ENCODE assay signal across 19 cellular contexts in the genomic region with DNA sequence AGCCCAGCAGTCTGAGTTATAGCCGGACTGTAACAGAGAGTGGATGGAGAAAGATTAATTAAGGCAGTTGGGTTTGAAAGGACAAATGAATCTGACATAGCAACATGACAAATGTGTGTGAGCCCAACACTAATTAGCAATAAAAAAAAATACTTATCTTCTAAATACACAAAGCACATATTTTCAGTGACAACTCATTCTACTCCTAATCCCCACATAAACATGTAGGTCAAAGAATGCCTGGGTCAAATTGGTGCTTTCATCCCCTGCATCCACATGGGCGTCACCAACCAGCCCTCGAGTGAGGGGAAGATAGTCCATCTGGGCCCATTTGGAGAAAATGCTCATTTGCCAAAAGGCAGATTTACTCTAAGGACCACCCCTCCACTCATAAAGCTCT.
DNase-seq lines count a peak whose midpoint lies in the region; ATAC-seq and TF ChIP-seq lines count a peak whose summit lies in the region.
"Had no signal": no experiment of that assay in that cellular context is flagged by ENCODE, and none has a peak within 500 bp of the region (broad histone marks: within the 10 kb centered on the region; RNA-seq: fewer than 3 reads in every experiment).

No MANE protein-coding gene starts in this region.

- H3K4me1 Mint-ChIP-seq in activated T-helper 1 cell treated with anti-CD3 and anti-CD28 coated beads, Interleukin-12 subunit alpha, Interleukin-12 subunit beta, Interleukin-2, Interleukin-4 antibody, amounts not matched to agents 30 ng/mL and 10 ng/mL and 1 ng/mL, durations not matched to agents 14 hours and 24 hours and 36 hours (ENCODE audit: low read depth) = peaks cover 10% of the 10 kb centered on the region
- H3K4me1 Mint-ChIP-seq: immature natural killer cell, neural crest cell had no signal

- no peak overlapping the region for H3K4me3 Mint-ChIP-seq in activated T-helper 1 cell treated with anti-CD3 and anti-CD28 coated beads, Interleukin-12 subunit alpha, Interleukin-12 subunit beta, Interleukin-2, Interleukin-4 antibody, amounts not matched to agents 30 ng/mL and 10 ng/mL and 1 ng/mL, durations not matched to agents 14 hours and 24 hours and 36 hours
- H3K4me3 Mint-ChIP-seq: CD4-positive, alpha-beta memory T cell; H9; immature natural killer cell; neural crest cell had no signal

- H3K27me3 Mint-ChIP-seq in activated T-helper 1 cell treated with anti-CD3 and anti-CD28 coated beads, Interleukin-12 subunit alpha, Interleukin-12 subunit beta, Interleukin-2, Interleukin-4 antibody, amounts not matched to agents 30 ng/mL and 10 ng/mL and 1 ng/mL, durations not matched to agents 14 hours and 24 hours and 36 hours (ENCODE audit: insufficient read depth) = peaks cover 1% of the 10 kb centered on the region
- H3K27me3 Mint-ChIP-seq: CD4-positive, alpha-beta memory T cell had no signal

- H3K4me1 ChIP-seq in RWPE2 (ENCODE audit: insufficient read depth, poor library complexity, severe bottlenecking) = peaks cover 38% of the 10 kb centered on the region
- no peaks in the 10 kb centered on the region for H3K4me1 ChIP-seq in upper lobe of right lung
- H3K4me1 ChIP-seq: thyroid gland had no signal

- H3K27me3 ChIP-seq in RWPE2 (ENCODE audit: insufficient read depth, poor library complexity, severe bottlenecking) (no peaks in the 10 kb centered on the region), upper lobe of right lung (no peaks in the 10 kb centered on the region)
- H3K27me3 ChIP-seq: thyroid gland had no signal

- DNase-seq in NCI-H82 (lab: John Stamatoyannopoulos, UW) (peak; percentile 48), NCI-H82 treated with DMSO at 0.1 percent for 48 hours (lab: John Stamatoyannopoulos, UW; ENCODE audit: unreplicated experiment) (no peak), RWPE2 (ENCODE audit: low spot score) (no peak), fibroblast of villous mesenchyme (ENCODE audit: low read depth) (peak; percentile 92), NCI-H1105 treated with DMSO at 0.1 percent for 48 hours (lab: John Stamatoyannopoulos, UW) (no peak), upper lobe of right lung (no peak)
- DNase-seq in activated T-helper 1 cell treated with anti-CD3 and anti-CD28 coated beads, Interleukin-12 subunit alpha, Interleukin-12 subunit beta, Interleukin-2, Interleukin-4 antibody, amounts not matched to agents 30 ng/mL and 10 ng/mL and 1 ng/mL, durations not matched to agents 14 hours and 24 hours and 36 hours (ENCODE audit: low spot score) = no peak
- DNase-seq: activated naive CD4-positive, alpha-beta T cell treated with anti-CD3 and anti-CD28 coated beads, Interleukin-2, amount 50 U/mL, for 16 hours; CD4-positive, alpha-beta memory T cell; effector CD8-positive, alpha-beta T cell; H9; immature natural killer cell; mesendoderm; NCI-H1694 treated with DMSO at 0.1 percent for 48 hours; NCI-H510A; thyroid gland had no signal

- TF ChIP-seq CTCF in RWPE2 (IDR thresholded peaks at IDR 0.05; ENCODE audit: poor library complexity, severe bottlenecking) (no peak), fibroblast of villous mesenchyme (IDR thresholded peaks at IDR 0.05; ENCODE audit: insufficient read depth, low read depth, low read length) (no peak), upper lobe of right lung (IDR thresholded peaks at IDR 0.05) (no peak)

- intact Hi-C loops in upper lobe of right lung (cut with DNase I) = no loop called here
- intact Hi-C loops in activated T-helper 1 cell treated with anti-CD3 and anti-CD28 coated beads, Interleukin-12 subunit alpha, Interleukin-12 subunit beta, Interleukin-2, Interleukin-4 antibody, amounts not matched to agents 30 ng/mL and 10 ng/mL and 1 ng/mL, durations not matched to agents 14 hours and 24 hours and 36 hours (cut with micrococcal nuclease) = no loop called here

- peaks cover 10% of the 10 kb centered on the region for H3K9me3 Mint-ChIP-seq in activated T-helper 1 cell treated with anti-CD3 and anti-CD28 coated beads, Interleukin-12 subunit alpha, Interleukin-12 subunit beta, Interleukin-2, Interleukin-4 antibody, amounts not matched to agents 30 ng/mL and 10 ng/mL and 1 ng/mL, durations not matched to agents 14 hours and 24 hours and 36 hours
- H3K9me3 Mint-ChIP-seq: CD4-positive, alpha-beta memory T cell; H9; immature natural killer cell; neural crest cell had no signal

- no peaks in the 10 kb centered on the region for H3K36me3 Mint-ChIP-seq in activated T-helper 1 cell treated with anti-CD3 and anti-CD28 coated beads, Interleukin-12 subunit alpha, Interleukin-12 subunit beta, Interleukin-2, Interleukin-4 antibody, amounts not matched to agents 30 ng/mL and 10 ng/mL and 1 ng/mL, durations not matched to agents 14 hours and 24 hours and 36 hours (ENCODE audit: low read depth)
- H3K36me3 Mint-ChIP-seq: CD4-positive, alpha-beta memory T cell had no signal

- H3K36me3 ChIP-seq in RWPE2 (ENCODE audit: low read depth) (no peaks in the 10 kb centered on the region), upper lobe of right lung (no peaks in the 10 kb centered on the region)
- H3K36me3 ChIP-seq: thyroid gland had no signal

- H3K27ac ChIP-seq in RWPE2 (ENCODE audit: poor library complexity, severe bottlenecking) (peak overlapping the region; percentile 75), upper lobe of right lung (no peak overlapping the region)
- H3K27ac ChIP-seq: KMS-11 had no signal

- H3K4me3 ChIP-seq in RWPE2 (ENCODE audit: severe bottlenecking) (no peak overlapping the region), fibroblast of villous mesenchyme (ENCODE audit: low read depth, low read length) (no peak overlapping the region), upper lobe of right lung (no peak overlapping the region)
- H3K4me3 ChIP-seq: thyroid gland had no signal

- no peaks in the 10 kb centered on the region for H3K9me3 ChIP-seq in RWPE2 (ENCODE audit: severe bottlenecking)
- no peaks in the 10 kb centered on the region for H3K9me3 ChIP-seq in upper lobe of right lung
- H3K9me3 ChIP-seq: thyroid gland had no signal

- ATAC-seq in RWPE2 (ENCODE audit: low read depth) = no peak
- ATAC-seq in GM21717 (IDR thresholded peaks at IDR 0.05; ENCODE audit: unreplicated experiment) = no peak
- no peak for ATAC-seq in upper lobe of right lung

- no peak overlapping the region for H3K27ac Mint-ChIP-seq in activated T-helper 1 cell treated with anti-CD3 and anti-CD28 coated beads, Interleukin-12 subunit alpha, Interleukin-12 subunit beta, Interleukin-2, Interleukin-4 antibody, amounts not matched to agents 30 ng/mL and 10 ng/mL and 1 ng/mL, durations not matched to agents 14 hours and 24 hours and 36 hours
- H3K27ac Mint-ChIP-seq: CD4-positive, alpha-beta memory T cell; immature natural killer cell had no signal

Comparison
In these comparisons a context has a peak if more than half of its experiments do, and no peak if none do; other contexts are left out.
1. DNase-seq: peak in NCI-H82 (single experiment) and fibroblast of villous mesenchyme (single experiment); none in NCI-H82 treated with DMSO at 0.1 percent for 48 hours (single experiment), RWPE2 (single experiment), NCI-H1105 treated with DMSO at 0.1 percent for 48 hours (single experiment), upper lobe of right lung (single experiment) and activated T-helper 1 cell treated with anti-CD3 and anti-CD28 coated beads, Interleukin-12 subunit alpha, Interleukin-12 subunit beta, Interleukin-2, Interleukin-4 antibody, amounts not matched to agents 30 ng/mL and 10 ng/mL and 1 ng/mL, durations not matched to agents 14 hours and 24 hours and 36 hours (single experiment).